13 cellular contexts compared by ENCODE assay signal in the genomic region with DNA sequence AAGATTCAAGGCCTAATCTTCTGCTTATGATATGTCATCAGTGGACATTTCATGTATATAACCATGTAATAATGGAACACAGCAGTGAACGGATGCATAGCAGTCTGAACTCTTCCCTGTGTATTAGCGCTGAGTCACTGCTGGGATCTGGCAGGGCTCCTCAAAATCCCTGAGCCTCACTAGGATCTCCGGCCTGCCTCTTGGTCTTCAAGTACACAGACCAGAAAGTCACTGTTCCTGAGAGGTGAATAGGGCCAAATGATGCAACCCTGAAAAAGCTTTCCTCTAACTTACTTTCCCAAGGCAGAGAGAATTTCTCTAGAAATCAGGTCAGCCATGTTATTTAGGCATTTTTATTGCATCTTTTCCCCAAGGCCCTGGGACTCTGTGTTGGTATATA. TPM values are rescaled to one million over a fixed set of nuclear protein-coding genes. Genes with fewer than 3 reads are reported as not detected.
DNase-seq lines count a peak whose midpoint lies in the region; ATAC-seq and TF ChIP-seq lines count a peak whose summit lies in the region.
"Had no signal": no experiment of that assay in that cellular context is flagged by ENCODE, and none has a peak within 500 bp of the region (broad histone marks: within the 10 kb centered on the region; RNA-seq: fewer than 3 reads in every experiment).

No MANE protein-coding gene starts in this region.

- H3K4me1 Mint-ChIP-seq in HFFc6 (ENCODE audit: low read depth): peaks cover 13% of the 10 kb centered on the region
- H3K4me1 Mint-ChIP-seq in activated T-cell treated with anti-CD3 and anti-CD28 coated beads, Interleukin-2, amount 50 U/mL, for 24 hours (ENCODE audit: low read depth): no peaks in the 10 kb centered on the region

- H3K9me3 Mint-ChIP-seq in HFFc6: peaks cover 6% of the 10 kb centered on the region; the same call in 1 of the 2 replicates
- H3K9me3 Mint-ChIP-seq in activated T-cell treated with anti-CD3 and anti-CD28 coated beads, Interleukin-2, amount 50 U/mL, for 24 hours: peaks cover 7% of the 10 kb centered on the region

- H3K27me3 Mint-ChIP-seq in HFFc6 (ENCODE audit: insufficient read depth): 0 out of 2 replicates have a peak, but pooled peaks cover 1% of the 10 kb centered on the region
- H3K27me3 Mint-ChIP-seq in activated T-cell treated with anti-CD3 and anti-CD28 coated beads, Interleukin-2, amount 50 U/mL, for 24 hours: peaks cover 5% of the 10 kb centered on the region

- no peak overlapping the region for H3K4me3 Mint-ChIP-seq in HFFc6
- H3K4me3 Mint-ChIP-seq in activated T-cell treated with anti-CD3 and anti-CD28 coated beads, Interleukin-2, amount 50 U/mL, for 24 hours: no peak overlapping the region

- no peak for ATAC-seq in activated CD4-positive, CD25-positive, alpha-beta regulatory T cell treated with anti-CD3 and anti-CD28 coated beads, Interleukin-2, amount 50 U/mL, for 24 hours
- ATAC-seq in GM18511 (IDR thresholded peaks at IDR 0.05; ENCODE audit: unreplicated experiment): no peak

- H3K4me3 ChIP-seq in epithelial cell of esophagus (ENCODE audit: low read length): no peak overlapping the region
- H3K4me3 ChIP-seq: SK-N-MC had no signal

- no peaks in the 10 kb centered on the region; the same call in 1 of the 2 replicates for H3K36me3 Mint-ChIP-seq in HFFc6 (ENCODE audit: low read depth)
- H3K36me3 Mint-ChIP-seq in activated T-cell treated with anti-CD3 and anti-CD28 coated beads, Interleukin-2, amount 50 U/mL, for 24 hours (ENCODE audit: low read depth): no peaks in the 10 kb centered on the region

- H3K27ac Mint-ChIP-seq in HFFc6: peak overlapping the region; percentile 60
- no peak overlapping the region for H3K27ac Mint-ChIP-seq in activated T-cell treated with anti-CD3 and anti-CD28 coated beads, Interleukin-2, amount 50 U/mL, for 24 hours

- TF ChIP-seq CTCF in HFFc6 (IDR thresholded peaks at IDR 0.05) (no peak), epithelial cell of esophagus (IDR thresholded peaks at IDR 0.05; ENCODE audit: insufficient read depth, low read depth, low read length, missing control alignments) (no peak)

- DNase-seq in AG08395 (ENCODE audit: low spot score) (peak; percentile 66), HFFc6 (peak; percentile 15), epithelial cell of esophagus (ENCODE audit: low read depth) (peak; percentile 27), myocyte (ENCODE audit: low read depth) (peak; percentile 26), NCI-H146 (lab: John Stamatoyannopoulos, UW) (no peak)
- DNase-seq in activated T-cell treated with anti-CD3 and anti-CD28 coated beads, Interleukin-2, amount 50 U/mL, for 24 hours: no peak
- DNase-seq: activated naive CD4-positive, alpha-beta T cell treated with Interleukin-2 at 50 U/mL for 16 hours; C1 segment of cervical spinal cord; NCI-H2107; stimulated activated CD4-positive, alpha-beta T cell treated with anti-CD3 and anti-CD28 coated beads, Interleukin-4, amount 100 ng/mL, for 4 hours had no signal

RNA-seq across cellular contexts. Expression of a gene that starts 35.0 kb away (rescaled TPM):
- not detected for total RNA-seq in HFFc6 (2021; fragmentation: NEBNext Ultra II Directional; extraction: Animal tissue kit (Norgen Biotek cat#: 25700))
- not detected in 2 replicates for total RNA-seq in myocyte
- polyA plus RNA-seq in myocyte (2012): not detected

RNA-seq across cellular contexts. Expression of a gene that starts 45.7 kb away (rescaled TPM):
- total RNA-seq in HFFc6 (2021; fragmentation: NEBNext Ultra II Directional; extraction: Animal tissue kit (Norgen Biotek cat#: 25700)): not detected
- total RNA-seq in myocyte: not detected in 2 replicates
- not detected for polyA plus RNA-seq in myocyte (2012)

Comparison
In these comparisons a context has a peak if more than half of its experiments do, and no peak if none do; other contexts are left out.
1. DNase-seq: peak in AG08395 (single experiment), HFFc6 (single experiment), epithelial cell of esophagus (single experiment) and myocyte (single experiment); none in activated T-cell treated with anti-CD3 and anti-CD28 coated beads, Interleukin-2, amount 50 U/mL, for 24 hours (single experiment) and NCI-H146 (single experiment).